In the genomic region with DNA sequence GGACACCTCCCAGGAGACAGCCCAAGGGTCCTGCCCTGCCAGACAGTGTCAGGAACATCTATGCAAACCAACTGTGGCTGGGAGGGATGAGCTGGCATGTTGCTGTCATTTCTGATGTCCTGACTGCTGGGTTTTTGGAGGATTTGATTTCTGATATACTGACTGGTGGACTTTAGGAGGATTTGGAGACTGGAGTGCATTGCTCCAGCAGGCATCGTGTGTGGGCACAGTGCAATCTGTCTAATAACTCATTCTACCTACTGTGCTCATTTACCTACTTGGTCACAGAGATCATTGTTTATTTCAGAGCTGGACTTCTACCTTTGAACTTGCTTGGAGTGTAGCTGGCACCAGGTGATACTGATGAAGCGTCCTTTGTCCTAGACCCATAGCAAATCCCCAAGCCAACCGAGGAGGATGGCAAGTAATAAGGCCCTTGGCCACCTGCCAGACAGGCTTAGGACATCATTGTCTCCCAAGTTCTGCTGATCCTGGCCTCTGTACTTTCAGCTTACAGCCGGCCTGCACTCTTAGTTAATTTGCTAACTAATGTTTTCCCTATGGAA, we compare ENCODE assay signal across 32 cellular contexts.
DNase-seq lines count a peak whose midpoint lies in the region; ATAC-seq, FAIRE-seq and TF ChIP-seq lines count a peak whose summit lies in the region.
"Had no signal": no experiment of that assay in that cellular context is flagged by ENCODE, and none has a peak within 500 bp of the region (broad histone marks: within the 10 kb centered on the region; RNA-seq: fewer than 3 reads in every experiment).

No MANE protein-coding gene starts in this region.

- H3K9me3 Mint-ChIP-seq in astrocyte (ENCODE audit: unreplicated experiment) = peaks cover 12% of the 10 kb centered on the region
- peaks cover 23% of the 10 kb centered on the region for H3K9me3 Mint-ChIP-seq in activated naive CD8-positive, alpha-beta T cell treated with anti-CD3 and anti-CD28 coated beads for 36 hours

- intact Hi-C loops in right lobe of liver (cut with DNase I) (no loop called here), breast epithelium (cut with DNase I; ENCODE audit: low total_unique reads) (no loop called here)

- no peak overlapping the region for H3K4me2 ChIP-seq in astrocyte (ENCODE audit: low read length)

- H3K36me3 ChIP-seq in BE2C = no peaks in the 10 kb centered on the region
- no peaks in the 10 kb centered on the region for H3K36me3 ChIP-seq in astrocyte (ENCODE audit: insufficient read depth, low read length)
- H3K36me3 ChIP-seq in right lobe of liver = no peaks in the 10 kb centered on the region
- H3K36me3 ChIP-seq in breast epithelium = no peaks in the 10 kb centered on the region
- H3K36me3 ChIP-seq: right atrium auricular region had no signal

- H3K4me1 Mint-ChIP-seq in astrocyte (ENCODE audit: low read depth, unreplicated experiment) = peaks cover 21% of the 10 kb centered on the region
- H3K4me1 Mint-ChIP-seq in activated naive CD8-positive, alpha-beta T cell treated with anti-CD3 and anti-CD28 coated beads for 36 hours = no peaks in the 10 kb centered on the region
- H3K4me1 Mint-ChIP-seq: activated CD4-positive, alpha-beta memory T cell treated with anti-CD3 and anti-CD28 coated beads, Interleukin-2, amount 10 ng/mL, durations not matched to agents 7 days and 5 days; activated T-helper 17 cell treated with anti-CD3 and anti-CD28 coated beads, Interleukin-2, amount 50 U/mL, for 72 hours; CD8-positive, alpha-beta memory T cell; memory B cell had no signal

- H4K20me1 ChIP-seq in astrocyte (ENCODE audit: insufficient read depth, low read length) = no peaks in the 10 kb centered on the region

- H3K27ac ChIP-seq in astrocyte (ENCODE audit: low read depth, low read length) (no peak overlapping the region), right lobe of liver (peak overlapping the region in 2 of 3 donors; percentile 17 to 54), breast epithelium (no peak overlapping the region)
- H3K27ac ChIP-seq: epithelial cell of prostate, parathyroid adenoma, right atrium auricular region, testis had no signal

- H2AFZ ChIP-seq in astrocyte (ENCODE audit: low read depth, low read length) = no peak overlapping the region
- H2AFZ ChIP-seq: parathyroid adenoma had no signal

- DNase-seq in BE2C (peak; percentile 66), NCI-H1105 treated with DMSO at 0.1 percent for 48 hours (lab: John Stamatoyannopoulos, UW) (peak; percentile 31), astrocyte (ENCODE audit: low read depth) (no peak), right lobe of liver (peak; percentile 83 to 95 (median 92)), D341Med (ENCODE audit: low spot score) (no peak), breast epithelium (ENCODE audit: low spot score in 2 of 2) (no peak)
- DNase-seq in activated naive CD8-positive, alpha-beta T cell treated with anti-CD3 and anti-CD28 coated beads for 36 hours = no peak
- DNase-seq: ACHN; activated CD4-positive, alpha-beta memory T cell treated with anti-CD3 and anti-CD28 coated beads, Interleukin-2, amount 10 ng/mL, durations not matched to agents 7 days and 5 days; activated CD8-positive, alpha-beta memory T cell treated with anti-CD3 and anti-CD28 coated beads, Interleukin-2, amount 50 U/mL, for 4 hours; activated naive CD4-positive, alpha-beta T cell treated with anti-CD3 and anti-CD28 coated beads, Interleukin-2, amount 50 U/mL, for 16 hours; amniotic stem cell; CD8-positive, alpha-beta memory T cell; effector CD4-positive, alpha-beta T cell; Kasumi-1; left colon; NCI-H1436; NCI-H2081; NCI-H446; SIG-M5; stimulated activated CD4-positive, alpha-beta T cell treated with anti-CD3 and anti-CD28 coated beads, Interleukin-1b, Interleukin-23, amount 100 ng/mL, for 48 hours; testis had no signal

- H3K27ac Mint-ChIP-seq in astrocyte (ENCODE audit: unreplicated experiment) = peak overlapping the region; percentile 1
- no peak overlapping the region for H3K27ac Mint-ChIP-seq in activated naive CD8-positive, alpha-beta T cell treated with anti-CD3 and anti-CD28 coated beads for 36 hours
- H3K27ac Mint-ChIP-seq: activated CD4-positive, alpha-beta memory T cell treated with anti-CD3 and anti-CD28 coated beads, Interleukin-2, amount 10 ng/mL, durations not matched to agents 7 days and 5 days; activated T-helper 17 cell treated with anti-CD3 and anti-CD28 coated beads, Interleukin-2, amount 50 U/mL, for 72 hours; memory B cell; stimulated activated naive CD8-positive, alpha-beta T cell treated with anti-CD3 and anti-CD28 coated beads, Interleukin-15, Interleukin-2, amounts not matched to agents 100 ng/mL and 50 ng/mL, for 24 hours; T-helper 2 cell treated with Interferon-gamma antibody and Interleukin-4, amounts not matched to agents 5 μg/mL and 100 μg/mL, for 36 hours had no signal

- H3K27me3 Mint-ChIP-seq in astrocyte (ENCODE audit: low read depth, unreplicated experiment) = peaks cover 3% of the 10 kb centered on the region
- no peaks in the 10 kb centered on the region for H3K27me3 Mint-ChIP-seq in activated naive CD8-positive, alpha-beta T cell treated with anti-CD3 and anti-CD28 coated beads for 36 hours
- H3K27me3 Mint-ChIP-seq: activated CD4-positive, alpha-beta memory T cell treated with anti-CD3 and anti-CD28 coated beads, Interleukin-2, amount 10 ng/mL, durations not matched to agents 7 days and 5 days; stimulated activated naive CD8-positive, alpha-beta T cell treated with anti-CD3 and anti-CD28 coated beads, Interleukin-15, Interleukin-2, amounts not matched to agents 100 ng/mL and 50 ng/mL, for 24 hours had no signal

- H3K4me1 ChIP-seq in BE2C (peaks cover 37% of the 10 kb centered on the region), astrocyte (ENCODE audit: insufficient read depth, low read length) (peaks cover 14% of the 10 kb centered on the region), right lobe of liver (peaks cover 0 to 15% (median 4%) of the 10 kb centered on the region in 4 donors), breast epithelium (no peaks in the 10 kb centered on the region)
- H3K4me1 ChIP-seq: parathyroid adenoma, right atrium auricular region, testis had no signal

- no peak for FAIRE-seq in astrocyte (lab: Jason Lieb, UNC)
- FAIRE-seq: colon, GM12891 had no signal

- peak; percentile 93 to 99 (median 98) for ATAC-seq in right lobe of liver
- ATAC-seq: activated T-helper 17 cell treated with anti-CD3 and anti-CD28 coated beads, Interleukin-2, amount 50 U/mL, for 72 hours; left colon; Panc1 had no signal

- H3K9ac ChIP-seq in astrocyte (ENCODE audit: low read length) = no peak overlapping the region
- H3K9ac ChIP-seq: parathyroid adenoma had no signal

- no peaks in the 10 kb centered on the region for H3K27me3 ChIP-seq in BE2C
- no peaks in the 10 kb centered on the region for H3K27me3 ChIP-seq in astrocyte (ENCODE audit: insufficient read depth, low read length)
- H3K27me3 ChIP-seq in right lobe of liver = no peaks in the 10 kb centered on the region
- no peaks in the 10 kb centered on the region for H3K27me3 ChIP-seq in breast epithelium
- H3K27me3 ChIP-seq: right atrium auricular region, testis had no signal

- H3K4me3 Mint-ChIP-seq in astrocyte (ENCODE audit: unreplicated experiment) = no peak overlapping the region
- no peak overlapping the region for H3K4me3 Mint-ChIP-seq in activated naive CD8-positive, alpha-beta T cell treated with anti-CD3 and anti-CD28 coated beads for 36 hours
- H3K4me3 Mint-ChIP-seq: activated CD4-positive, alpha-beta memory T cell treated with anti-CD3 and anti-CD28 coated beads, Interleukin-2, amount 10 ng/mL, durations not matched to agents 7 days and 5 days; activated T-helper 17 cell treated with anti-CD3 and anti-CD28 coated beads, Interleukin-2, amount 50 U/mL, for 72 hours; CD8-positive, alpha-beta memory T cell; memory B cell; stimulated activated naive CD8-positive, alpha-beta T cell treated with anti-CD3 and anti-CD28 coated beads, Interleukin-15, Interleukin-2, amounts not matched to agents 100 ng/mL and 50 ng/mL, for 24 hours; T-helper 2 cell treated with Interferon-gamma antibody and Interleukin-4, amounts not matched to agents 5 μg/mL and 100 μg/mL, for 36 hours had no signal

- H3K9me3 ChIP-seq in BE2C (no peaks in the 10 kb centered on the region), astrocyte (ENCODE audit: insufficient read depth, low read depth, low read length) (peaks cover 5% of the 10 kb centered on the region), right lobe of liver (no peaks in the 10 kb centered on the region), breast epithelium (peaks cover 4 to 7% of the 10 kb centered on the region in 2 donors)
- H3K9me3 ChIP-seq: testis had no signal

- TF ChIP-seq CTCF in BE2C (IDR thresholded peaks at IDR 0.05; ENCODE audit: low read depth, low read length) (no peak), astrocyte (IDR thresholded peaks at IDR 0.05; ENCODE audit: insufficient read depth, low read depth, low read length) (no peak), right lobe of liver (IDR thresholded peaks at IDR 0.05) (no peak), breast epithelium (IDR thresholded peaks at IDR 0.05) (no peak)

- H3K36me3 Mint-ChIP-seq in astrocyte (ENCODE audit: low read depth, unreplicated experiment) = peaks cover 6% of the 10 kb centered on the region
- no peaks in the 10 kb centered on the region for H3K36me3 Mint-ChIP-seq in activated naive CD8-positive, alpha-beta T cell treated with anti-CD3 and anti-CD28 coated beads for 36 hours
- H3K36me3 Mint-ChIP-seq: memory B cell had no signal

- TF ChIP-seq POLR2A in right lobe of liver (IDR thresholded peaks at IDR 0.05) = no peak
- no peak for TF ChIP-seq POLR2A in breast epithelium (IDR thresholded peaks at IDR 0.05)

- no peaks in the 10 kb centered on the region for H3K79me2 ChIP-seq in astrocyte (ENCODE audit: insufficient read depth, low read length)
- H3K79me2 ChIP-seq: parathyroid adenoma had no signal

- WGBS in right lobe of liver (ENCODE audit: insufficient coverage, low coverage, low lambda C conversion rate, missing lambda C conversion rate) = 21% methylated on average over 1 of the region's 4 CpGs

- H3K4me3 ChIP-seq in BE2C (ENCODE audit: low read depth, low read length) (no peak overlapping the region), astrocyte (ENCODE audit: insufficient read depth, low read depth, low read length) (no peak overlapping the region), right lobe of liver (no peak overlapping the region), breast epithelium (no peak overlapping the region)
- H3K4me3 ChIP-seq: right atrium auricular region, testis had no signal

Comparison
In these comparisons a context has a peak if more than half of its experiments do, and no peak if none do; other contexts are left out.
1. DNase-seq: peak in BE2C (single experiment), NCI-H1105 treated with DMSO at 0.1 percent for 48 hours (single experiment) and right lobe of liver (3 of 3); none in astrocyte (single experiment), D341Med (single experiment), breast epithelium (0 of 2) and activated naive CD8-positive, alpha-beta T cell treated with anti-CD3 and anti-CD28 coated beads for 36 hours (single experiment).
2. H3K27ac ChIP-seq: peak in right lobe of liver (2 of 3); none in astrocyte (single experiment) and breast epithelium (0 of 2).